17 cellular contexts compared by ENCODE assay signal in genomic region chr17:49920370-49920769, GRCh38. TPM values are rescaled to one million over a fixed set of nuclear protein-coding genes. Genes with fewer than 3 reads are reported as not detected.
DNase-seq lines count a peak whose midpoint lies in the region; ATAC-seq, FAIRE-seq and TF ChIP-seq lines count a peak whose summit lies in the region.
"Had no signal": no experiment of that assay in that cellular context is flagged by ENCODE, and none has a peak within 500 bp of the region (broad histone marks: within the 10 kb centered on the region; RNA-seq: fewer than 3 reads in every experiment).

No MANE protein-coding gene starts in this region.

- H2BK15ac ChIP-seq in mesendoderm (replicated peaks; ENCODE audit: low read depth): no peak overlapping the region

- peak overlapping the region; percentile 62 for H3K27ac Mint-ChIP-seq in astrocyte (ENCODE audit: unreplicated experiment)
- H3K27ac Mint-ChIP-seq: B cell; CD4-positive, alpha-beta memory T cell; GM23338 had no signal

- RAD21 ChIA-PET in HCT116 (lab: Charles Lee; ENCODE audit: low non-redundant PET in 1 of 2, low total read pairs in 2 of 2, uncharacterized antibody in 2 of 2, unreplicated experiment in 2 of 2): no interaction called here

- H3K23ac ChIP-seq in trophoblast cell (ENCODE audit: low read length) (no peak overlapping the region), mesendoderm (ENCODE audit: low read length) (no peak overlapping the region)

- TF ChIP-seq POLR2A in HCT116 (IDR thresholded peaks at IDR 0.05; ENCODE audit: borderline replicate concordance, extremely low read depth, insufficient read depth, insufficient read length): no peak

- H3K9ac ChIP-seq in HCT116 (ENCODE audit: low read length) (no peak overlapping the region), astrocyte (ENCODE audit: low read length) (no peak overlapping the region), trophoblast cell (ENCODE audit: low read length) (no peak overlapping the region), mesendoderm (ENCODE audit: low read length) (no peak overlapping the region), colonic mucosa (ENCODE audit: low read depth in 2 of 2, low read length in 2 of 2) (no peak overlapping the region)

- H3K79me1 ChIP-seq in trophoblast cell (ENCODE audit: low read length) (peaks cover 15% of the 10 kb centered on the region), mesendoderm (ENCODE audit: low read length) (no peaks in the 10 kb centered on the region)

- no peak for FAIRE-seq in astrocyte (lab: Jason Lieb, UNC)
- FAIRE-seq: A204.1, GM12878, GM18507 had no signal

- H2BK5ac ChIP-seq in trophoblast cell (ENCODE audit: low read depth, low read length, poor library complexity): no peak overlapping the region
- no peak overlapping the region for H2BK5ac ChIP-seq in mesendoderm (ENCODE audit: low read length)

- no peaks in the 10 kb centered on the region for H3K36me3 Mint-ChIP-seq in astrocyte (ENCODE audit: low read depth, unreplicated experiment)
- H3K36me3 Mint-ChIP-seq: CD4-positive, alpha-beta memory T cell had no signal

- H3K4me1 Mint-ChIP-seq in astrocyte (ENCODE audit: low read depth, unreplicated experiment): no peaks in the 10 kb centered on the region
- H3K4me1 Mint-ChIP-seq: B cell; CD4-positive, alpha-beta memory T cell had no signal

- no peak for TF ChIP-seq CTCF in HCT116 (IDR thresholded peaks at IDR 0.05 in 2 of 3, conservative IDR thresholded peaks at IDR 0.05 in 1 of 3; ENCODE audit: borderline replicate concordance in 1 of 3, insufficient read depth in 1 of 3, low read depth in 2 of 3, low read length in 2 of 3)
- TF ChIP-seq CTCF in astrocyte (IDR thresholded peaks at IDR 0.05; ENCODE audit: insufficient read depth, low read depth, low read length): no peak
- no peak for TF ChIP-seq CTCF in colonic mucosa (IDR thresholded peaks at IDR 0.05)

- no peaks in the 10 kb centered on the region for H3K36me3 ChIP-seq in HCT116 (ENCODE audit: control insufficient read depth in 1 of 2, insufficient read depth in 2 of 2, low read length in 2 of 2)
- H3K36me3 ChIP-seq in astrocyte (ENCODE audit: insufficient read depth, low read length): no peaks in the 10 kb centered on the region
- no peaks in the 10 kb centered on the region for H3K36me3 ChIP-seq in trophoblast cell (ENCODE audit: control insufficient read depth in 1 of 2, insufficient read depth in 2 of 2, low read length in 2 of 2)
- H3K36me3 ChIP-seq in mesendoderm (ENCODE audit: control insufficient read depth, insufficient read depth, low read length): no peaks in the 10 kb centered on the region
- H3K36me3 ChIP-seq in colonic mucosa: no peaks in the 10 kb centered on the region
- H3K36me3 ChIP-seq: HAP-1 had no signal

- peaks cover 82% of the 10 kb centered on the region for H3K27me3 Mint-ChIP-seq in astrocyte (ENCODE audit: low read depth, unreplicated experiment)

- H4K8ac ChIP-seq in trophoblast cell (ENCODE audit: low read depth, low read length) (no peak overlapping the region), mesendoderm (ENCODE audit: low read depth, low read length) (no peak overlapping the region)

- H4K5ac ChIP-seq in mesendoderm (ENCODE audit: low read length): no peak overlapping the region

- no peaks in the 10 kb centered on the region for H3K9me3 Mint-ChIP-seq in astrocyte (ENCODE audit: unreplicated experiment)
- H3K9me3 Mint-ChIP-seq: GM23338 had no signal

- CTCF ChIA-PET in HCT116 (lab: Charles Lee): interaction anchor here (1.2 to 1.6 kb wide), 2 partner anchors 32 to 78 kb away, joined by 5 to 6 read pairs; no protein-coding TSS in a partner anchor

- H3K27ac ChIP-seq in HCT116 (ENCODE audit: low read depth, low read length) (no peak overlapping the region), astrocyte (ENCODE audit: low read depth, low read length) (no peak overlapping the region), trophoblast cell (ENCODE audit: low read depth, low read length) (no peak overlapping the region), mesendoderm (ENCODE audit: low read depth, low read length) (no peak overlapping the region), colonic mucosa (no peak overlapping the region)
- H3K27ac ChIP-seq: HL-60 had no signal

- H3K4me1 ChIP-seq in HCT116 (ENCODE audit: control insufficient read depth in 1 of 2, insufficient read depth in 2 of 2, low read length in 2 of 2) (peaks cover 0 to 14% of the 10 kb centered on the region in 2 experiments; a peak in 3 of 4 replicates), astrocyte (ENCODE audit: insufficient read depth, low read length) (no peaks in the 10 kb centered on the region), trophoblast cell (ENCODE audit: control insufficient read depth in 1 of 2, insufficient read depth in 2 of 2, low read length in 2 of 2) (peaks cover 9 to 11% of the 10 kb centered on the region in 2 experiments), mesendoderm (ENCODE audit: control insufficient read depth, low read depth, low read length) (no peaks in the 10 kb centered on the region), colonic mucosa (no peaks in the 10 kb centered on the region)
- H3K4me1 ChIP-seq: HAP-1 had no signal

- no peak for TF ChIP-seq RAD21 in HCT116 (IDR thresholded peaks at IDR 0.05; ENCODE audit: low read depth)

- H3K9me2 ChIP-seq in HCT116 (ENCODE audit: insufficient read depth): no peaks in the 10 kb centered on the region

- H3K4me3 Mint-ChIP-seq in astrocyte (ENCODE audit: unreplicated experiment): no peak overlapping the region
- H3K4me3 Mint-ChIP-seq: B cell; CD4-positive, alpha-beta memory T cell; GM23338 had no signal

- H3K79me2 ChIP-seq in HCT116 (ENCODE audit: insufficient read depth, low read length) (no peaks in the 10 kb centered on the region), astrocyte (ENCODE audit: insufficient read depth, low read length) (no peaks in the 10 kb centered on the region), trophoblast cell (ENCODE audit: control insufficient read depth, insufficient read depth, low read length, poor library complexity) (peaks cover 2% of the 10 kb centered on the region), mesendoderm (ENCODE audit: control insufficient read depth, insufficient read depth, low read length) (no peaks in the 10 kb centered on the region)

- DNase-seq in HCT116 (ENCODE audit: low read depth, low spot score): no peak
- peak; percentile 52 for DNase-seq in NCI-H69 (lab: John Stamatoyannopoulos, UW)
- DNase-seq in astrocyte (ENCODE audit: low read depth): no peak
- DNase-seq in trophoblast cell: no peak
- no peak for DNase-seq in activated CD4-positive, alpha-beta T cell treated with anti-CD3 and anti-CD28 coated beads, Interleukin-2, amount 50 U/mL, for 48 hours
- no peak for DNase-seq in mesendoderm
- no peak for DNase-seq in colonic mucosa
- DNase-seq: C1 segment of cervical spinal cord; CD4-positive, alpha-beta memory T cell; DMS79 had no signal

- H3K9me3 ChIP-seq in HCT116 (ENCODE audit: control insufficient read depth in 1 of 2, insufficient read depth in 1 of 2, low read depth in 1 of 2, low read length in 2 of 2) (no peaks in the 10 kb centered on the region), astrocyte (ENCODE audit: insufficient read depth, low read depth, low read length) (no peaks in the 10 kb centered on the region), trophoblast cell (ENCODE audit: insufficient read depth, low read depth, low read length) (no peaks in the 10 kb centered on the region), colonic mucosa (no peaks in the 10 kb centered on the region)
- H3K9me3 ChIP-seq: HAP-1 had no signal

- no peak overlapping the region for H2BK12ac ChIP-seq in trophoblast cell (ENCODE audit: low read length)

- H4K91ac ChIP-seq in trophoblast cell (ENCODE audit: low read depth, low read length): peak overlapping the region; percentile 72

- H2AK5ac ChIP-seq in trophoblast cell (ENCODE audit: low read length) (peak overlapping the region; percentile 17), mesendoderm (ENCODE audit: low read length) (no peak overlapping the region)

- ATAC-seq in HCT116: peak; percentile 37; the same call in 1 of the 2 replicates
- ATAC-seq: GM12878, GM23338 had no signal

- H3K4me2 ChIP-seq in HCT116 (ENCODE audit: low read length) (peak overlapping the region; percentile 13), astrocyte (ENCODE audit: low read length) (no peak overlapping the region), trophoblast cell (ENCODE audit: low read length) (no peak overlapping the region), mesendoderm (ENCODE audit: low read length) (no peak overlapping the region)
- H3K4me2 ChIP-seq: GM23338 had no signal

- no peak overlapping the region for H3K56ac ChIP-seq in mesendoderm (ENCODE audit: low read length)

- H3K4ac ChIP-seq in trophoblast cell (ENCODE audit: low read depth, low read length): no peak overlapping the region
- no peak overlapping the region for H3K4ac ChIP-seq in mesendoderm (ENCODE audit: low read depth, low read length)

- H4K20me1 ChIP-seq in HCT116 (ENCODE audit: insufficient read depth) (no peaks in the 10 kb centered on the region), astrocyte (ENCODE audit: insufficient read depth, low read length) (no peaks in the 10 kb centered on the region)

- no CpG with 5 or more reads among the region's 6 CpGs for WGBS in trophoblast cell (ENCODE audit: extremely low coverage, insufficient coverage, insufficient read length)
- no CpG with 5 or more reads among the region's 6 CpGs for WGBS in mesendoderm (ENCODE audit: extremely low coverage, insufficient coverage, low lambda C conversion rate)

- H3K4me3 ChIP-seq in HCT116 (replicated peaks in 1 of 2; ENCODE audit: low read depth in 1 of 2, low read length in 2 of 2) (no peak overlapping the region), astrocyte (ENCODE audit: insufficient read depth, low read depth, low read length) (no peak overlapping the region), trophoblast cell (ENCODE audit: low read depth, low read length) (no peak overlapping the region), mesendoderm (ENCODE audit: low read length) (no peak overlapping the region), colonic mucosa (no peak overlapping the region)
- H3K4me3 ChIP-seq: GM12878, GM23338, HAP-1 had no signal

- intact Hi-C loops in HCT116 (cut with micrococcal nuclease) (no loop called here), colonic mucosa (cut with DNase I) (no loop called here)

- no peak overlapping the region for H2AFZ ChIP-seq in HCT116 (ENCODE audit: low read depth, low read length, poor library complexity, severe bottlenecking)
- H2AFZ ChIP-seq in astrocyte (ENCODE audit: low read depth, low read length): no peak overlapping the region
- H2AFZ ChIP-seq in trophoblast cell (ENCODE audit: insufficient read depth, low read length, poor library complexity): no peak overlapping the region
- H2AFZ ChIP-seq: GM23338 had no signal

- no peak overlapping the region for H4K12ac ChIP-seq in trophoblast cell (ENCODE audit: low read depth, low read length)

- no TSS peak for BruUV-seq in HCT116 (replicated peaks; lab: Mats Ljungman, UMichigan)

- H3K27me3 ChIP-seq in HCT116 (ENCODE audit: insufficient read depth, low read length) (no peaks in the 10 kb centered on the region), astrocyte (ENCODE audit: insufficient read depth, low read length) (peaks cover 25% of the 10 kb centered on the region), trophoblast cell (ENCODE audit: insufficient read depth, low read length) (no peaks in the 10 kb centered on the region), mesendoderm (ENCODE audit: insufficient read depth, low read length, poor library complexity) (no peaks in the 10 kb centered on the region), colonic mucosa (no peaks in the 10 kb centered on the region)

- POLR2A ChIA-PET in HCT116 (lab: Charles Lee): no interaction called here

- H3K18ac ChIP-seq in trophoblast cell (ENCODE audit: low read length) (peak overlapping the region; percentile 11), mesendoderm (ENCODE audit: low read length) (no peak overlapping the region)

- no peak overlapping the region for H3K14ac ChIP-seq in trophoblast cell (ENCODE audit: low read length)

- H2BK120ac ChIP-seq in trophoblast cell (ENCODE audit: insufficient read depth, low read length, poor library complexity) (peak overlapping the region; percentile 19), mesendoderm (ENCODE audit: low read depth, low read length) (no peak overlapping the region)

RNA-seq across cellular contexts. Expression of gene DLX4, which starts 48.6 kb away (rescaled TPM):
- total RNA-seq in HCT116 (2021; ENCODE audit: unreplicated experiment): 14.0 TPM
- 11.5 and 12.4 TPM in 2 replicates for polyA plus RNA-seq in HCT116 (2012)
- total RNA-seq in astrocyte: not detected in 2 replicates
- polyA plus RNA-seq in trophoblast cell (2013): 11.8 and 12.7 TPM in 2 replicates
- 0.55 TPM for polyA plus RNA-seq in mesendoderm (2013, experiment 1 of 2)
- 0.31 TPM for polyA plus RNA-seq in mesendoderm (2013, experiment 2 of 2)
- total RNA-seq in colonic mucosa: under 1 TPM in 1 of 2 donors, not detected in 1; 0.49 TPM

Comparison
In these comparisons a context has a peak if more than half of its experiments do, and no peak if none do; other contexts are left out.
1. RNA of gene DLX4, which starts 48.6 kb away (total RNA-seq): 14.0 TPM in HCT116 (single experiment); 0.49 TPM in colonic mucosa and not detected in astrocyte; every median in the first group is over 10 times any median in the second.